In genomic region chr11:60952742-60953170, GRCh38 we compare ENCODE assay signal across 9 cellular contexts. TPM values are rescaled to one million over a fixed set of nuclear protein-coding genes. Genes with fewer than 3 reads are reported as not detected.
DNase-seq lines count a peak whose midpoint lies in the region; ATAC-seq, FAIRE-seq and TF ChIP-seq lines count a peak whose summit lies in the region.
"Had no signal": no experiment of that assay in that cellular context is flagged by ENCODE, and none has a peak within 500 bp of the region (broad histone marks: within the 10 kb centered on the region; RNA-seq: fewer than 3 reads in every experiment).

No MANE protein-coding gene starts in this region.

- H3K4me1 ChIP-seq in right lobe of liver (peaks cover 0 to 5% (median 2%) of the 10 kb centered on the region in 4 donors), thyroid gland (peaks cover 0 to 10% of the 10 kb centered on the region in 2 donors)

- no peaks in the 10 kb centered on the region for H3K9me3 Mint-ChIP-seq in activated CD4-positive, alpha-beta T cell treated with anti-CD3 and anti-CD28 coated beads, Interleukin-2, amount 10 ng/mL, durations not matched to agents 7 days and 5 days
- H3K9me3 Mint-ChIP-seq in activated naive CD8-positive, alpha-beta T cell treated with anti-CD3 and anti-CD28 coated beads, Interleukin-2, amount 10 ng/mL, durations not matched to agents 7 days and 5 days = no peaks in the 10 kb centered on the region

- peak overlapping the region; percentile 41 to 61 (median 58) for H3K4me3 ChIP-seq in right lobe of liver
- H3K4me3 ChIP-seq in thyroid gland (replicated peaks in 1 of 3) = no peak overlapping the region

- no peaks in the 10 kb centered on the region for H3K36me3 ChIP-seq in right lobe of liver
- H3K36me3 ChIP-seq in thyroid gland = no peaks in the 10 kb centered on the region

- POLR2A ChIA-PET in activated CD4-positive, alpha-beta T cell treated with anti-CD3 and anti-CD28 coated beads, Interleukin-2, amount 10 ng/mL, durations not matched to agents 7 days and 5 days (lab: Charles Lee) = no interaction called here
- POLR2A ChIA-PET in activated naive CD8-positive, alpha-beta T cell treated with anti-CD3 and anti-CD28 coated beads, Interleukin-2, amount 10 ng/mL, durations not matched to agents 7 days and 5 days (lab: Charles Lee) = interaction anchor here (1.1 to 3.2 kb wide), 2 partner anchors 19 to 38 kb away, joined by 3 to 9 read pairs; partner anchors contain the start of gene CD6

- no peak for TF ChIP-seq POLR2A in right lobe of liver (IDR thresholded peaks at IDR 0.05)
- TF ChIP-seq POLR2A in thyroid gland (IDR thresholded peaks at IDR 0.05) = no peak

- TF ChIP-seq CTCF in right lobe of liver (IDR thresholded peaks at IDR 0.05) = no peak
- no peak for TF ChIP-seq CTCF in thyroid gland (IDR thresholded peaks at IDR 0.05)

- H3K9me3 ChIP-seq in right lobe of liver (no peaks in the 10 kb centered on the region), thyroid gland (no peaks in the 10 kb centered on the region)

- H3K27me3 ChIP-seq in right lobe of liver (no peaks in the 10 kb centered on the region), thyroid gland (peaks cover 5% of the 10 kb centered on the region)

- intact Hi-C loops in right lobe of liver (cut with DNase I) = no loop called here
- intact Hi-C loops in thyroid gland (cut with DNase I) = no loop called here

- H3K27ac ChIP-seq in right lobe of liver = peak overlapping the region; percentile 51 to 75 (median 70)
- peak overlapping the region; percentile 62 to 78 (median 68) for H3K27ac ChIP-seq in thyroid gland

- no peaks in the 10 kb centered on the region for H3K36me3 Mint-ChIP-seq in activated CD4-positive, alpha-beta T cell treated with anti-CD3 and anti-CD28 coated beads, Interleukin-2, amount 10 ng/mL, durations not matched to agents 7 days and 5 days (ENCODE audit: low read depth)
- H3K36me3 Mint-ChIP-seq in activated naive CD8-positive, alpha-beta T cell treated with anti-CD3 and anti-CD28 coated beads, Interleukin-2, amount 10 ng/mL, durations not matched to agents 7 days and 5 days = no peaks in the 10 kb centered on the region

- FAIRE-seq in urothelium cell line (lab: Jason Lieb, UNC) = no peak

- ATAC-seq in activated naive CD8-positive, alpha-beta T cell treated with anti-CD3 and anti-CD28 coated beads, Interleukin-2, amount 10 ng/mL, durations not matched to agents 7 days and 5 days (ENCODE audit: low read depth) = no peak
- peak in 2 of 4 donors; percentile 21 to 25 for ATAC-seq in right lobe of liver

- H3K27ac Mint-ChIP-seq in activated CD4-positive, alpha-beta T cell treated with anti-CD3 and anti-CD28 coated beads, Interleukin-2, amount 10 ng/mL, durations not matched to agents 7 days and 5 days = no peak overlapping the region
- peak overlapping the region; percentile 28 for H3K27ac Mint-ChIP-seq in activated naive CD8-positive, alpha-beta T cell treated with anti-CD3 and anti-CD28 coated beads, Interleukin-2, amount 10 ng/mL, durations not matched to agents 7 days and 5 days

- 60% methylated on average over 1 of the region's 3 CpGs for WGBS in right lobe of liver (ENCODE audit: insufficient coverage, low coverage, low lambda C conversion rate, missing lambda C conversion rate)
- WGBS in thyroid gland, 2 donors = 50 to 61% methylated on average over 3 of the region's 3 CpGs

- H3K27me3 Mint-ChIP-seq in activated CD4-positive, alpha-beta T cell treated with anti-CD3 and anti-CD28 coated beads, Interleukin-2, amount 10 ng/mL, durations not matched to agents 7 days and 5 days = peaks cover 16% of the 10 kb centered on the region
- peaks cover 20% of the 10 kb centered on the region for H3K27me3 Mint-ChIP-seq in activated naive CD8-positive, alpha-beta T cell treated with anti-CD3 and anti-CD28 coated beads, Interleukin-2, amount 10 ng/mL, durations not matched to agents 7 days and 5 days

- CTCF ChIA-PET in activated CD4-positive, alpha-beta T cell treated with anti-CD3 and anti-CD28 coated beads, Interleukin-2, amount 10 ng/mL, durations not matched to agents 7 days and 5 days (lab: Charles Lee) = interaction anchor here (1.0 to 1.6 kb wide), 4 partner anchors 13 to 33 kb away, joined by 3 to 5 read pairs (median 4); no protein-coding TSS in a partner anchor

- peaks cover 32% of the 10 kb centered on the region for H3K4me1 Mint-ChIP-seq in activated CD4-positive, alpha-beta T cell treated with anti-CD3 and anti-CD28 coated beads, Interleukin-2, amount 10 ng/mL, durations not matched to agents 7 days and 5 days
- peaks cover 25% of the 10 kb centered on the region for H3K4me1 Mint-ChIP-seq in activated naive CD8-positive, alpha-beta T cell treated with anti-CD3 and anti-CD28 coated beads, Interleukin-2, amount 10 ng/mL, durations not matched to agents 7 days and 5 days

- no peak for DNase-seq in activated CD4-positive, alpha-beta T cell treated with anti-CD3 and anti-CD28 coated beads, Interleukin-2, amount 10 ng/mL, durations not matched to agents 7 days and 5 days
- DNase-seq in activated CD4-positive, alpha-beta T cell treated with anti-CD3 and anti-CD28 coated beads, Interleukin-2, amount 50 U/mL, for 48 hours = no peak
- no peak for DNase-seq in activated naive CD8-positive, alpha-beta T cell treated with anti-CD3 and anti-CD28 coated beads, Interleukin-2, amount 10 ng/mL, durations not matched to agents 7 days and 5 days
- no peak for DNase-seq in right lobe of liver
- DNase-seq in thyroid gland = no peak
- no peak for DNase-seq in middle frontal gyrus (ENCODE audit: extremely low spot score, low spot score)
- no peak for DNase-seq in activated gamma-delta T cell (lab: John Stamatoyannopoulos, UW)
- DNase-seq in urothelium cell line (ENCODE audit: low spot score) = no peak
- DNase-seq: NCI-H2171 had no signal

- peak overlapping the region; percentile 8 for H3K4me3 Mint-ChIP-seq in activated CD4-positive, alpha-beta T cell treated with anti-CD3 and anti-CD28 coated beads, Interleukin-2, amount 10 ng/mL, durations not matched to agents 7 days and 5 days
- H3K4me3 Mint-ChIP-seq in activated naive CD8-positive, alpha-beta T cell treated with anti-CD3 and anti-CD28 coated beads, Interleukin-2, amount 10 ng/mL, durations not matched to agents 7 days and 5 days = peak overlapping the region; percentile 87

RNA-seq across cellular contexts. Expression of gene SLC15A3, which starts 0.8 kb away (rescaled TPM):
- 1 to 10 TPM; 4.0 to 4.2 TPM for total RNA-seq in activated CD4-positive, alpha-beta T cell treated with anti-CD3 and anti-CD28 coated beads, Interleukin-2, amount 10 ng/mL, durations not matched to agents 7 days and 5 days
- total RNA-seq in activated naive CD8-positive, alpha-beta T cell treated with anti-CD3 and anti-CD28 coated beads, Interleukin-2, amount 10 ng/mL, durations not matched to agents 7 days and 5 days = 1 to 10 TPM; 7.2 to 7.4 TPM
- 10 to 100 TPM in 3 of 6 experiments, 1 to 10 TPM in 3; 7.2 to 22.2 (median 9.2) TPM for total RNA-seq in right lobe of liver
- 10 to 100 TPM in 2 of 4 donors, 1 to 10 TPM in 2; 6.3 to 16.5 (median 8.9) TPM for total RNA-seq in thyroid gland

RNA-seq across cellular contexts. Expression of gene CD6, which starts 18.7 kb away (rescaled TPM):
- total RNA-seq in activated CD4-positive, alpha-beta T cell treated with anti-CD3 and anti-CD28 coated beads, Interleukin-2, amount 10 ng/mL, durations not matched to agents 7 days and 5 days = 100 to 1,000 TPM; 368 to 402 TPM
- 100 to 1,000 TPM; 274 to 285 TPM for total RNA-seq in activated naive CD8-positive, alpha-beta T cell treated with anti-CD3 and anti-CD28 coated beads, Interleukin-2, amount 10 ng/mL, durations not matched to agents 7 days and 5 days
- total RNA-seq in right lobe of liver = 1 to 10 TPM in 1 of 6 experiments, under 1 TPM in 5; 0.29 to 2.4 (median 0.52) TPM
- total RNA-seq in thyroid gland = 1 to 10 TPM in 1 of 4 donors, under 1 TPM in 3; 0.40 to 2.7 (median 0.69) TPM

RNA-seq across cellular contexts. Expression of gene TMEM132A, which starts 28.5 kb away (rescaled TPM):
- total RNA-seq in activated CD4-positive, alpha-beta T cell treated with anti-CD3 and anti-CD28 coated beads, Interleukin-2, amount 10 ng/mL, durations not matched to agents 7 days and 5 days = under 1 TPM; 0.40 to 0.47 TPM
- 1 to 10 TPM in 1 of 2 experiments, under 1 TPM in 1; 0.80 to 1.3 TPM for total RNA-seq in activated naive CD8-positive, alpha-beta T cell treated with anti-CD3 and anti-CD28 coated beads, Interleukin-2, amount 10 ng/mL, durations not matched to agents 7 days and 5 days
- 1 to 10 TPM in 4 of 6 experiments, under 1 TPM in 2; 0.76 to 4.2 (median 1.7) TPM for total RNA-seq in right lobe of liver
- total RNA-seq in thyroid gland = 1 to 10 TPM; 3.3 to 8.3 (median 3.9) TPM

RNA-seq across cellular contexts. Expression of gene TMEM109, which starts 38.8 kb away (rescaled TPM):
- 100 to 1,000 TPM; 114 to 119 TPM for total RNA-seq in activated CD4-positive, alpha-beta T cell treated with anti-CD3 and anti-CD28 coated beads, Interleukin-2, amount 10 ng/mL, durations not matched to agents 7 days and 5 days
- total RNA-seq in activated naive CD8-positive, alpha-beta T cell treated with anti-CD3 and anti-CD28 coated beads, Interleukin-2, amount 10 ng/mL, durations not matched to agents 7 days and 5 days = 100 to 1,000 TPM in 1 of 2 experiments, 10 to 100 TPM in 1; 97.8 to 102 TPM
- 10 to 100 TPM; 29.0 to 40.9 (median 34.1) TPM for total RNA-seq in right lobe of liver
- 100 to 1,000 TPM in 2 of 4 donors, 10 to 100 TPM in 2; 61.9 to 105 (median 96.0) TPM for total RNA-seq in thyroid gland

RNA-seq across cellular contexts. Expression of gene PRPF19, which starts 46.4 kb away (rescaled TPM):
- total RNA-seq in activated CD4-positive, alpha-beta T cell treated with anti-CD3 and anti-CD28 coated beads, Interleukin-2, amount 10 ng/mL, durations not matched to agents 7 days and 5 days = 100 to 1,000 TPM; 125 to 128 TPM
- total RNA-seq in activated naive CD8-positive, alpha-beta T cell treated with anti-CD3 and anti-CD28 coated beads, Interleukin-2, amount 10 ng/mL, durations not matched to agents 7 days and 5 days = 100 to 1,000 TPM in 1 of 2 experiments, 10 to 100 TPM in 1; 97.7 to 103 TPM
- total RNA-seq in right lobe of liver = 10 to 100 TPM; 45.5 to 82.6 (median 48.3) TPM
- total RNA-seq in thyroid gland = 10 to 100 TPM; 38.0 to 94.4 (median 71.5) TPM

Comparison
In these comparisons a context has a peak if more than half of its experiments do, and no peak if none do; other contexts are left out.
1. H3K4me3 ChIP-seq: peak in right lobe of liver (3 of 3); none in thyroid gland (0 of 3).
2. RNA of gene CD6, which starts 18.7 kb away (total RNA-seq): 368 to 402 TPM in activated CD4-positive, alpha-beta T cell treated with anti-CD3 and anti-CD28 coated beads, Interleukin-2, amount 10 ng/mL, durations not matched to agents 7 days and 5 days and 274 to 285 TPM in activated naive CD8-positive, alpha-beta T cell treated with anti-CD3 and anti-CD28 coated beads, Interleukin-2, amount 10 ng/mL, durations not matched to agents 7 days and 5 days; 0.40 to 2.7 TPM in thyroid gland and 0.29 to 2.4 TPM in right lobe of liver; every median in the first group is over 10 times any median in the second.